In the genomic region with DNA sequence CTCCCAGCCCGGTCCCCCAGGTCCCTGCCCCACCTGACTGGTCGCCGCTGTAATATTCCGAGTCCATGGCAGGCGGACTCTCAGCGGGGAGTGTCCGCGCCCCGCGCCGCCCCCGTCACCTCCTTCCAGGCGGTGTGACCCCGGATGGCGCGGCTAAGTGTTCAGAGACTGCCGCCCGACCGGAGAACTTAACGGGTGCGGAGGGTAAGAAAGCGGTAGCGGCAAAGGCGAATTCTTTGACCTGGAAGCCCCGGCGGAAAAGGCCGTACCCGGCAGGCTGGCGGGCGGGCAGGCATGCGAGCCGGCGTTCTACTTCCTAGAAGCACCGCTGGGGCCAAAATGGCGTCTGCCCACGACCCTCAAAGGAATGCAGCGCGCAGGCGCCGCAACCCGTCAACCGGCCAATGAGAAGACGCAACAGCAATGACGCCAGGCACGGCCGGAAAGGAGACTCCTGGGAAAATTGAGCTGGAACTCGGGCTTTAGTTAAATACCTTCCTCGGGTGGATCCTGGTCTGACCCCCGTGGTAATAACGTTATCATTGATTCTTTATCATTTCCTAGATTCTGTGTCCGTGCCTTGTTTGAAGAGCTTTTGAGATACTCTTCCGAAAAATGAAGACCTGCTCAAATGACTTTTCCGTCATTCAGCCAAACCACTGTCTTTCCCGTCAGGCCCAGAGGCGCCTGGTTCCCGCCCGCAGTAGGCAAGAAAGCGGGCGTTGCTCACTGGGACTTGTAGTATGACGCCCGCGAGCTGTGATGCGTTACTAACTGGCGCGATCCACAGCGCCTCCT, we compare ENCODE assay signal across 8 cellular contexts.
DNase-seq lines count a peak whose midpoint lies in the region; ATAC-seq, FAIRE-seq and TF ChIP-seq lines count a peak whose summit lies in the region.

A gene (minus strand): TSS at position 348 of the 798 bp plus-strand sequence. CDS start 281 bp downstream, at position 67.

- H3K4me3 ChIP-seq in AG10803 (ENCODE audit: low read length) = peak within 1 kb of the TSS; percentile 90

- peak; percentile 47 for FAIRE-seq in islet of Langerhans (lab: Jason Lieb, UNC)

- DNase-seq in AG10803 (ENCODE audit: low read depth) (peak; percentile 95), NCI-H446 treated with DMSO at 0.1 percent for 48 hours (lab: John Stamatoyannopoulos, UW) (peak; percentile 92), cerebellar cortex (ENCODE audit: low spot score) (peak; percentile 98)
- DNase-seq in stimulated activated CD4-positive, alpha-beta T cell treated with anti-CD3 and anti-CD28 coated beads, Interleukin-12 subunit alpha, Interleukin-12 subunit beta, amount 100 ng/mL, for 4 hours = peak; percentile 88

- ATAC-seq in GM19035 (IDR thresholded peaks at IDR 0.05; ENCODE audit: unreplicated experiment) (peak; percentile 93), HG03354 (IDR thresholded peaks at IDR 0.05; ENCODE audit: poor library complexity, severe bottlenecking, unreplicated experiment) (peak; percentile 88)
- ATAC-seq in activated CD4-positive, CD25-positive, alpha-beta regulatory T cell treated with anti-CD3 and anti-CD28 coated beads, Interleukin-2, amount 50 U/mL, for 24 hours = peak; percentile 91 to 92

- no peak; the same call in 1 of the 2 replicates for TF ChIP-seq CTCF in AG10803 (conservative IDR thresholded peaks at IDR 0.05; ENCODE audit: low read length)

Comparison
In these comparisons a context has a peak if more than half of its experiments do, and no peak if none do; other contexts are left out.
1. Peak in every context shown above with its lines: DNase-seq, ATAC-seq and H3K4me3 ChIP-seq.